ENCODE assay signal across 20 cellular contexts in genomic region chr3:15766406-15766805, GRCh38.
"Had no signal": no experiment of that assay in that cellular context is flagged by ENCODE, and none has a peak within 500 bp of the region (broad histone marks: within the 10 kb centered on the region; RNA-seq: fewer than 3 reads in every experiment).

No MANE protein-coding gene starts in this region.

- H3K4me3 Mint-ChIP-seq: memory B cell; natural killer cell treated with Interleukin-12 subunit alpha and Interleukin-12 subunit beta and Interleukin-15 and Interleukin-18, amount 100 ng/mL, for 72 hours; neural progenitor cell; stimulated activated effector memory CD8-positive, alpha-beta T cell treated with anti-CD3 and anti-CD28 coated beads, Interleukin-12 subunit alpha, Interleukin-12 subunit beta, amount 100 ng/mL, for 72 hours had no signal

- H3K27me3 Mint-ChIP-seq: memory B cell; natural killer cell treated with Interleukin-12 subunit alpha and Interleukin-12 subunit beta and Interleukin-15 and Interleukin-18, amount 100 ng/mL, for 72 hours had no signal

- H3K27ac Mint-ChIP-seq: memory B cell, neural progenitor cell had no signal

- ATAC-seq: heart left ventricle; left lobe of liver; natural killer cell treated with Interleukin-12 subunit alpha and Interleukin-12 subunit beta and Interleukin-15 and Interleukin-18, amount 100 ng/mL, for 72 hours; right lobe of liver; stimulated activated effector memory CD8-positive, alpha-beta T cell treated with anti-CD3 and anti-CD28 coated beads, Interleukin-12 subunit alpha, Interleukin-12 subunit beta, amount 100 ng/mL, for 72 hours; stimulated activated naive CD8-positive, alpha-beta T cell treated with anti-CD3 and anti-CD28 coated beads, Interleukin-15, Interleukin-2, amounts not matched to agents 100 U/mL and 50 U/mL, for 24 hours; upper lobe of right lung had no signal

- DNase-seq: cortex of kidney; dorsolateral prefrontal cortex; effector CD8-positive, alpha-beta T cell; foreskin melanocyte; heart left ventricle; hippocampal formation; midbrain; occipital lobe; retina; right lobe of liver; stimulated activated CD4-positive, alpha-beta T cell treated with anti-CD3 and anti-CD28 coated beads, Interleukin-4, amount 100 ng/mL, for 1 hour; stimulated activated CD8-positive, alpha-beta memory T cell treated with anti-CD3 and anti-CD28 coated beads, Interleukin-4, amount 100 ng/mL, for 48 hours; stimulated activated naive CD8-positive, alpha-beta T cell treated with anti-CD3 and anti-CD28 coated beads, Interleukin-15, Interleukin-2, amounts not matched to agents 100 U/mL and 50 U/mL, for 24 hours; tibial artery; upper lobe of right lung had no signal

- H3K9me3 Mint-ChIP-seq: memory B cell; natural killer cell treated with Interleukin-12 subunit alpha and Interleukin-12 subunit beta and Interleukin-15 and Interleukin-18, amount 100 ng/mL, for 72 hours; neural progenitor cell; stimulated activated effector memory CD8-positive, alpha-beta T cell treated with anti-CD3 and anti-CD28 coated beads, Interleukin-12 subunit alpha, Interleukin-12 subunit beta, amount 100 ng/mL, for 72 hours had no signal
